ENCODE assay signal across 9 cellular contexts in genomic region chr3:49413338-49413734, GRCh38. TPM values are rescaled to one million over a fixed set of nuclear protein-coding genes. Genes with fewer than 3 reads are reported as not detected.
DNase-seq lines count a peak whose midpoint lies in the region; ATAC-seq and TF ChIP-seq lines count a peak whose summit lies in the region.
"Had no signal": no experiment of that assay in that cellular context is flagged by ENCODE, and none has a peak within 500 bp of the region (broad histone marks: within the 10 kb centered on the region; RNA-seq: fewer than 3 reads in every experiment).

No MANE protein-coding gene starts in this region.

- H3K4me2 ChIP-seq in PC-3 (ENCODE audit: low read length): peak overlapping the region; percentile 91

- POLR2A ChIA-PET in CD8-positive, alpha-beta T cell (lab: Charles Lee): interaction anchor here (0.6 to 3.2 kb wide), 3 partner anchors 16 to 632 kb away, joined by 3 to 43 read pairs (median 15); partner anchors contain the start of genes NICN1 and USP4
- POLR2A ChIA-PET in PC-3 (lab: Charles Lee; ENCODE audit: unreplicated experiment): no interaction called here

- no peaks in the 10 kb centered on the region for H3F3A ChIP-seq in PC-3 (ENCODE audit: low read length, unreplicated experiment)

- no peak overlapping the region for H2AFZ ChIP-seq in PC-3 (ENCODE audit: low read length)

- peaks cover 30% of the 10 kb centered on the region for H3K36me3 Mint-ChIP-seq in CD8-positive, alpha-beta T cell

- H3K9me3 ChIP-seq in CD8-positive, alpha-beta T cell (ENCODE audit: low read length): no peaks in the 10 kb centered on the region
- H3K9me3 ChIP-seq in PC-3 (ENCODE audit: low read length) (no peaks in the 10 kb centered on the region), endocrine pancreas (ENCODE audit: control insufficient read depth, low read length) (no peaks in the 10 kb centered on the region), neutrophil (no peaks in the 10 kb centered on the region)

- peaks cover 26% of the 10 kb centered on the region for H4K20me1 ChIP-seq in PC-3 (ENCODE audit: low read length)

- CTCF ChIA-PET in CD8-positive, alpha-beta T cell (lab: Charles Lee): interaction anchor here (0.7 to 5.2 kb wide), 4 partner anchors 16 to 97 kb away, joined by 3 to 47 read pairs (median 5); partner anchors contain the start of genes NICN1 and USP4
- CTCF ChIA-PET in PC-3 (lab: Charles Lee): no interaction called here

- no peak for ATAC-seq in CD8-positive, alpha-beta T cell
- ATAC-seq in PC-3: no peak
- ATAC-seq in GM21423 (IDR thresholded peaks at IDR 0.05; ENCODE audit: unreplicated experiment): no peak
- no peak for ATAC-seq in HG03439 (IDR thresholded peaks at IDR 0.05; ENCODE audit: unreplicated experiment)
- no peak for ATAC-seq in HG02759 (IDR thresholded peaks at IDR 0.05; ENCODE audit: unreplicated experiment)

- in situ Hi-C loops in KBM-7 (cut with MboI; ENCODE audit: low pct_unique_long_range_greater_than_20kb, low sequenced_read_pairs): no loop called here

- H3K36me3 ChIP-seq in CD8-positive, alpha-beta T cell (ENCODE audit: insufficient read depth, low read length): no peaks in the 10 kb centered on the region
- H3K36me3 ChIP-seq in PC-3 (ENCODE audit: low read depth, low read length) (peaks cover 5% of the 10 kb centered on the region; the same call in 1 of the 2 replicates), endocrine pancreas (ENCODE audit: control insufficient read depth, insufficient read depth, low read length) (no peaks in the 10 kb centered on the region), neutrophil (no peaks in the 10 kb centered on the region)

- H3K9me3 Mint-ChIP-seq in CD8-positive, alpha-beta T cell: no peaks in the 10 kb centered on the region

- H3K4me1 Mint-ChIP-seq in CD8-positive, alpha-beta T cell (ENCODE audit: low read depth): peaks cover 69% of the 10 kb centered on the region

- no peak for DNase-seq in CD8-positive, alpha-beta T cell
- DNase-seq in PC-3: no peak
- DNase-seq in KBM-7: no peak
- DNase-seq: stimulated activated CD8-positive, alpha-beta memory T cell treated with anti-CD3 and anti-CD28 coated beads, Interleukin-4, amount 100 ng/mL, for 48 hours had no signal

- BruUV-seq in PC-3 (replicated peaks; lab: Mats Ljungman, UMichigan): no TSS peak

- H3K27ac ChIP-seq in CD8-positive, alpha-beta T cell (ENCODE audit: low read depth, low read length): peak overlapping the region; percentile 89
- no peak overlapping the region for H3K27ac ChIP-seq in PC-3 (ENCODE audit: low read length)
- H3K27ac ChIP-seq in neutrophil: peak overlapping the region; percentile 99

- peak overlapping the region; percentile 91 for H3K4me3 ChIP-seq in CD8-positive, alpha-beta T cell (ENCODE audit: low read depth, low read length)
- H3K4me3 ChIP-seq in PC-3 (ENCODE audit: low read length) (peak overlapping the region; percentile 83), endocrine pancreas (ENCODE audit: control insufficient read depth, insufficient read depth, low read length) (peak overlapping the region; percentile 68), neutrophil (ENCODE audit: low read depth in 1 of 2, low read length in 1 of 2) (peak overlapping the region; percentile 86 to 88)

- no peaks in the 10 kb centered on the region for H3K9me2 ChIP-seq in PC-3 (replicated peaks; ENCODE audit: low read length)

- H3K9ac ChIP-seq in PC-3 (ENCODE audit: low read length) (peak overlapping the region; percentile 93; the same call in 1 of the 2 replicates), endocrine pancreas (ENCODE audit: control insufficient read depth, insufficient read depth, low read length) (peak overlapping the region; percentile 81)

- peaks cover 51% of the 10 kb centered on the region for H3K79me2 ChIP-seq in PC-3 (ENCODE audit: low read length)

- H3K27me3 Mint-ChIP-seq in CD8-positive, alpha-beta T cell (ENCODE audit: low read depth): no peaks in the 10 kb centered on the region

- peaks cover 71% of the 10 kb centered on the region for H3K4me1 ChIP-seq in CD8-positive, alpha-beta T cell (ENCODE audit: insufficient read depth, low read length)
- H3K4me1 ChIP-seq in PC-3 (ENCODE audit: insufficient read depth, low read length) (peaks cover 39% of the 10 kb centered on the region), endocrine pancreas (ENCODE audit: control insufficient read depth, insufficient read depth, low read length) (peaks cover 12% of the 10 kb centered on the region), neutrophil (ENCODE audit: control insufficient read depth in 1 of 2, insufficient read depth in 1 of 2, low read depth in 1 of 2, low read length in 1 of 2) (peaks cover 81% of the 10 kb centered on the region in 2 experiments)

- H3K4me3 Mint-ChIP-seq in CD8-positive, alpha-beta T cell: peak overlapping the region; percentile 94

- no peaks in the 10 kb centered on the region for H3K27me3 ChIP-seq in CD8-positive, alpha-beta T cell (ENCODE audit: insufficient read depth, low read length)
- H3K27me3 ChIP-seq in PC-3 (ENCODE audit: low read length): no peaks in the 10 kb centered on the region
- no peaks in the 10 kb centered on the region for H3K27me3 ChIP-seq in endocrine pancreas (ENCODE audit: control insufficient read depth, insufficient read depth, low read length)
- no peaks in the 10 kb centered on the region for H3K27me3 ChIP-seq in neutrophil

- no peak for TF ChIP-seq CTCF in CD8-positive, alpha-beta T cell (IDR thresholded peaks at IDR 0.05)
- TF ChIP-seq CTCF in PC-3 (conservative IDR thresholded peaks at IDR 0.05; ENCODE audit: low read depth, low read length) (no peak), neutrophil (IDR thresholded peaks at IDR 0.05) (no peak)

- peak overlapping the region; percentile 78 for H3K27ac Mint-ChIP-seq in CD8-positive, alpha-beta T cell

- intact Hi-C loops in CD8-positive, alpha-beta T cell (cut with DNase I, micrococcal nuclease): loop anchor here (2.0 to 10.0 kb wide), 6 partner anchors 139 to 881 kb away; partner anchors contain the start of genes APEH (in 1 of the 2), ARIH2 (in 1 of the 2), BSN (in 1 of the 2) and HYAL3 (in 1 of the 2)
- intact Hi-C loops in PC-3 (cut with micrococcal nuclease): loop anchor here (2.0 to 5.0 kb wide), 2 partner anchors 67 to 281 kb away; partner anchors contain the start of gene LAMB2

RNA-seq across cellular contexts. Expression of gene TCTA, which starts 1.1 kb away (rescaled TPM):
- 10 to 100 TPM; 19.8 to 21.1 TPM for total RNA-seq in CD8-positive, alpha-beta T cell
- 23.7 and 25.4 TPM in 2 replicates for total RNA-seq in PC-3 (2014; rRNA removed)

RNA-seq across cellular contexts. Expression of gene RHOA, which starts 1.6 kb away (rescaled TPM):
- total RNA-seq in CD8-positive, alpha-beta T cell: 100 to 1,000 TPM; 271 to 294 TPM
- 278 and 292 TPM in 2 replicates for total RNA-seq in PC-3 (2014; rRNA removed)

RNA-seq across cellular contexts. Expression of gene AMT, which starts 8.9 kb away (rescaled TPM):
- total RNA-seq in CD8-positive, alpha-beta T cell: 1 to 10 TPM; 8.4 to 9.4 TPM
- total RNA-seq in PC-3 (2014; rRNA removed): 1.6 and 1.8 TPM in 2 replicates

RNA-seq across cellular contexts. Expression of gene NICN1, which starts 15.8 kb away (rescaled TPM):
- 10 to 100 TPM; 13.9 to 18.6 TPM for total RNA-seq in CD8-positive, alpha-beta T cell
- 1.8 and 5.3 TPM in 2 replicates for total RNA-seq in PC-3 (2014; rRNA removed)

RNA-seq across cellular contexts. Expression of gene GPX1, which starts 55.2 kb away (rescaled TPM):
- total RNA-seq in CD8-positive, alpha-beta T cell: 10 to 100 TPM; 24.4 to 27.8 TPM
- total RNA-seq in PC-3 (2014; rRNA removed): 714 and 745 TPM in 2 replicates
